In the genomic region with DNA sequence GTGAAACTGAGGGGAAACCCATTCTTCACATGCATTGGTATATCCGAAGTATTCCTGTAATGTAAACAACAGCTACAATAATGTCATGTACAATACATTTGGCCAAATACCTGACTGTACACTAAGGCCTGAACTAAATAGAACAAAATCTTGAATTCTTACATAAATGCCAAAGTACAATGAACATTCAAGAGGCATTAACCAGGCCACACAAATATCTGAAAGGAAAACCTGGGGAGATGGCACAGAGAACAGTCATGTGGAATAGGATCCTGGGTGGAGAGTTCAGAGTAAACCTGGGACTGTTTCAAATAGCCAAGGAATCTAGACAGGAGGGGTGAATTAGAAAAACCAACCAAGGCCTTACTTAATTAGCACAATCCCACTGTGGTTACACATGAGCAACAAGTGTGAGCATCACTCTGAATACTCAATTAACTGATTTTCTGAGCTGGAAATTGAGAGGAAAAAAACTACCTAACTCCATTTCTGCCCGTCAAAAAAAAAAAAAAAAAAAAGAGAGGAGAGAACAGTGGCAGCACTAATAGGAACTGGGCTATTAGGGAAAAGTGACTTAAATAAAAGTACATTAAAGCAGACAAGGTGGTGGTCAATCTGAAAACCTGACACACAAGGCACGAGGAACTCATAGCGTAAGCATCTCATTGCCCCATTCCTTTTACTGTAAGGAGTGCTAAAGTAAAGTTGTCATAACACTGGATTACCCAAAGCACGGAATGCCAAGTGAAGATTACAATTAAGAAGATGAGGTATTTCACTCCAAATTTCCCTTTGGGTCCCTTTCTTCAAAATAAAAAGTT, we compare ENCODE assay signal across 1 cellular context.
TF ChIP-seq lines count a peak whose summit lies in the region.

No MANE protein-coding gene starts in this region.

TF ChIP-seq in SK-N-SH treated with all-trans-retinoic acid at 6 μM for 48 hours, 23 proteins besides CTCF, POLR2A, EP300 and RAD21 (continued from another document):
- TF ChIP-seq, protein P1, sequence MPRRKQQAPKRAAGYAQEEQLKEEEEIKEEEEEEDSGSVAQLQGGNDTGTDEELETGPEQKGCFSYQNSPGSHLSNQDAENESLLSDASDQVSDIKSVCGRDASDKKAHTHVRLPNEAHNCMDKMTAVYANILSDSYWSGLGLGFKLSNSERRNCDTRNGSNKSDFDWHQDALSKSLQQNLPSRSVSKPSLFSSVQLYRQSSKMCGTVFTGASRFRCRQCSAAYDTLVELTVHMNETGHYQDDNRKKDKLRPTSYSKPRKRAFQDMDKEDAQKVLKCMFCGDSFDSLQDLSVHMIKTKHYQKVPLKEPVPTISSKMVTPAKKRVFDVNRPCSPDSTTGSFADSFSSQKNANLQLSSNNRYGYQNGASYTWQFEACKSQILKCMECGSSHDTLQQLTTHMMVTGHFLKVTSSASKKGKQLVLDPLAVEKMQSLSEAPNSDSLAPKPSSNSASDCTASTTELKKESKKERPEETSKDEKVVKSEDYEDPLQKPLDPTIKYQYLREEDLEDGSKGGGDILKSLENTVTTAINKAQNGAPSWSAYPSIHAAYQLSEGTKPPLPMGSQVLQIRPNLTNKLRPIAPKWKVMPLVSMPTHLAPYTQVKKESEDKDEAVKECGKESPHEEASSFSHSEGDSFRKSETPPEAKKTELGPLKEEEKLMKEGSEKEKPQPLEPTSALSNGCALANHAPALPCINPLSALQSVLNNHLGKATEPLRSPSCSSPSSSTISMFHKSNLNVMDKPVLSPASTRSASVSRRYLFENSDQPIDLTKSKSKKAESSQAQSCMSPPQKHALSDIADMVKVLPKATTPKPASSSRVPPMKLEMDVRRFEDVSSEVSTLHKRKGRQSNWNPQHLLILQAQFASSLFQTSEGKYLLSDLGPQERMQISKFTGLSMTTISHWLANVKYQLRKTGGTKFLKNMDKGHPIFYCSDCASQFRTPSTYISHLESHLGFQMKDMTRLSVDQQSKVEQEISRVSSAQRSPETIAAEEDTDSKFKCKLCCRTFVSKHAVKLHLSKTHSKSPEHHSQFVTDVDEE (CRISPR knock-in tag; IDR thresholded peaks at IDR 0.05), result no peak
- no peak for TF ChIP-seq PPARA (CRISPR knock-in tag; IDR thresholded peaks at IDR 0.05; ENCODE audit: borderline replicate concordance)
- TF ChIP-seq ZNF8 (CRISPR knock-in tag; IDR thresholded peaks at IDR 0.05), result no peak
- no peak for TF ChIP-seq ZNF70 (CRISPR knock-in tag; IDR thresholded peaks at IDR 0.05)
